1 cellular context compared by ENCODE assay signal in the genomic region with DNA sequence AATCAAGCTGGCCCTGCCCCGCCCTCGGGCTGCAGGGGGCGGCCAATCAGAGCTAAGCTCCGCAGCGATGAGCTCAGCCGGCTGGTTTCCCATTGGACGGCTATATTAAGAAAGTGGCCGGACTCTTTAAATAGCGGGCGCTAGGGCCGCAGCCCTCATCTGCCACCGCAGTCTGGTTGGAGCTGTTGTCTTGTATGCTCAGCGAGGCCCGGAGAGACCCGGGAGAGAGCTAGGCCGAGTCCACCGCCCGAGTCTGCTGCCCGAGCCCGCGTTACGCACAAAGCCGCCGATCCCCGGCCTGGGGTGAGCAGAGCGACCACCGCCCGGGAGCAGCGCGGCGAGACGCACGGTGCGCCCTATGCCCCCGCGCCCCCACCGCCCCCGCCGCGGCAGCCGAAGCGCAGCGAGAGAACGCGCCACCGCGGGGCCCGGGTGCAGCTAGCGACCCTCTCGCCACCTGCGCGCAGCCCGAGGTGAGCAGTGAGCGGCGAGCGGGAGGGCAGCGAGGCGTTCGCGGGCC.
TF ChIP-seq lines count a peak whose summit lies in the region.

A gene (plus strand): TSS at position 158 of the 520 bp plus-strand sequence. CDS start 392 bp downstream, outside the sequence.

TF ChIP-seq in HepG2, 621 proteins besides CTCF, POLR2A, EP300 and RAD21 (continued from another document and continues in another):
- TF ChIP-seq, protein P1, sequence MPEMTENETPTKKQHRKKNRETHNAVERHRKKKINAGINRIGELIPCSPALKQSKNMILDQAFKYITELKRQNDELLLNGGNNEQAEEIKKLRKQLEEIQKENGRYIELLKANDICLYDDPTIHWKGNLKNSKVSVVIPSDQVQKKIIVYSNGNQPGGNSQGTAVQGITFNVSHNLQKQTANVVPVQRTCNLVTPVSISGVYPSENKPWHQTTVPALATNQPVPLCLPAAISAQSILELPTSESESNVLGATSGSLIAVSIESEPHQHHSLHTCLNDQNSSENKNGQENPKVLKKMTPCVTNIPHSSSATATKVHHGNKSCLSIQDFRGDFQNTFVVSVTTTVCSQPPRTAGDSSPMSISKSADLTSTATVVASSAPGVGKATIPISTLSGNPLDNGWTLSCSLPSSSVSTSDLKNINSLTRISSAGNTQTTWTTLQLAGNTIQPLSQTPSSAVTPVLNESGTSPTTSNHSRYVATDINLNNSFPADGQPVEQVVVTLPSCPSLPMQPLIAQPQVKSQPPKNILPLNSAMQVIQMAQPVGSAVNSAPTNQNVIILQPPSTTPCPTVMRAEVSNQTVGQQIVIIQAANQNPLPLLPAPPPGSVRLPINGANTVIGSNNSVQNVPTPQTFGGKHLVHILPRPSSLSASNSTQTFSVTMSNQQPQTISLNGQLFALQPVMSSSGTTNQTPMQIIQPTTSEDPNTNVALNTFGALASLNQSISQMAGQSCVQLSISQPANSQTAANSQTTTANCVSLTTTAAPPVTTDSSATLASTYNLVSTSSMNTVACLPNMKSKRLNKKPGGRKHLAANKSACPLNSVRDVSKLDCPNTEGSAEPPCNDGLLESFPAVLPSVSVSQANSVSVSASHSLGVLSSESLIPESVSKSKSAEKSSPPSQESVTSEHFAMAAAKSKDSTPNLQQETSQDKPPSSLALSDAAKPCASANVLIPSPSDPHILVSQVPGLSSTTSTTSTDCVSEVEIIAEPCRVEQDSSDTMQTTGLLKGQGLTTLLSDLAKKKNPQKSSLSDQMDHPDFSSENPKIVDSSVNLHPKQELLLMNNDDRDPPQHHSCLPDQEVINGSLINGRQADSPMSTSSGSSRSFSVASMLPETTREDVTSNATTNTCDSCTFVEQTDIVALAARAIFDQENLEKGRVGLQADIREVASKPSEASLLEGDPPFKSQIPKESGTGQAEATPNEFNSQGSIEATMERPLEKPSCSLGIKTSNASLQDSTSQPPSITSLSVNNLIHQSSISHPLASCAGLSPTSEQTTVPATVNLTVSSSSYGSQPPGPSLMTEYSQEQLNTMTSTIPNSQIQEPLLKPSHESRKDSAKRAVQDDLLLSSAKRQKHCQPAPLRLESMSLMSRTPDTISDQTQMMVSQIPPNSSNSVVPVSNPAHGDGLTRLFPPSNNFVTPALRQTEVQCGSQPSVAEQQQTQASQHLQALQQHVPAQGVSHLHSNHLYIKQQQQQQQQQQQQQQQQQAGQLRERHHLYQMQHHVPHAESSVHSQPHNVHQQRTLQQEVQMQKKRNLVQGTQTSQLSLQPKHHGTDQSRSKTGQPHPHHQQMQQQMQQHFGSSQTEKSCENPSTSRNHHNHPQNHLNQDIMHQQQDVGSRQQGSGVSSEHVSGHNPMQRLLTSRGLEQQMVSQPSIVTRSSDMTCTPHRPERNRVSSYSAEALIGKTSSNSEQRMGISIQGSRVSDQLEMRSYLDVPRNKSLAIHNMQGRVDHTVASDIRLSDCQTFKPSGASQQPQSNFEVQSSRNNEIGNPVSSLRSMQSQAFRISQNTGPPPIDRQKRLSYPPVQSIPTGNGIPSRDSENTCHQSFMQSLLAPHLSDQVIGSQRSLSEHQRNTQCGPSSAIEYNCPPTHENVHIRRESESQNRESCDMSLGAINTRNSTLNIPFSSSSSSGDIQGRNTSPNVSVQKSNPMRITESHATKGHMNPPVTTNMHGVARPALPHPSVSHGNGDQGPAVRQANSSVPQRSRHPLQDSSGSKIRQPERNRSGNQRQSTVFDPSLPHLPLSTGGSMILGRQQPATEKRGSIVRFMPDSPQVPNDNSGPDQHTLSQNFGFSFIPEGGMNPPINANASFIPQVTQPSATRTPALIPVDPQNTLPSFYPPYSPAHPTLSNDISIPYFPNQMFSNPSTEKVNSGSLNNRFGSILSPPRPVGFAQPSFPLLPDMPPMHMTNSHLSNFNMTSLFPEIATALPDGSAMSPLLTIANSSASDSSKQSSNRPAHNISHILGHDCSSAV (CRISPR knock-in tag; IDR thresholded peaks at IDR 0.05; ENCODE audit: borderline replicate concordance), result no peak
- peak; percentile 97 for TF ChIP-seq SMAD3 (CRISPR knock-in tag; IDR thresholded peaks at IDR 0.05)
- TF ChIP-seq ZNF260 (CRISPR knock-in tag; IDR thresholded peaks at IDR 0.05; ENCODE audit: borderline replicate concordance, low read depth), result no peak
- peak; percentile 88 for TF ChIP-seq KDM2A (CRISPR knock-in tag; IDR thresholded peaks at IDR 0.05; ENCODE audit: borderline replicate concordance, low read depth)
- 0 out of 2 replicates have a peak, but pooled peaks have one; percentile 11 for TF ChIP-seq PRMT3 (CRISPR knock-in tag; IDR thresholded peaks at IDR 0.05; ENCODE audit: borderline replicate concordance, low read depth)
- TF ChIP-seq ZC3H13 (CRISPR knock-in tag; IDR thresholded peaks at IDR 0.05), result no peak
- no peak for TF ChIP-seq FOXC1 (CRISPR knock-in tag; IDR thresholded peaks at IDR 0.05; ENCODE audit: borderline replicate concordance)
- TF ChIP-seq ZNF224 (CRISPR knock-in tag; IDR thresholded peaks at IDR 0.05), result peak; percentile 90
- peak; percentile 85 for TF ChIP-seq U2AF1 (optimal IDR thresholded peaks at IDR 0.05; ENCODE audit: low read depth, low read length)
- TF ChIP-seq HDAC6 (IDR thresholded peaks at IDR 0.05; ENCODE audit: low read depth, low read length), result peak; percentile 92
- TF ChIP-seq, protein P2, sequence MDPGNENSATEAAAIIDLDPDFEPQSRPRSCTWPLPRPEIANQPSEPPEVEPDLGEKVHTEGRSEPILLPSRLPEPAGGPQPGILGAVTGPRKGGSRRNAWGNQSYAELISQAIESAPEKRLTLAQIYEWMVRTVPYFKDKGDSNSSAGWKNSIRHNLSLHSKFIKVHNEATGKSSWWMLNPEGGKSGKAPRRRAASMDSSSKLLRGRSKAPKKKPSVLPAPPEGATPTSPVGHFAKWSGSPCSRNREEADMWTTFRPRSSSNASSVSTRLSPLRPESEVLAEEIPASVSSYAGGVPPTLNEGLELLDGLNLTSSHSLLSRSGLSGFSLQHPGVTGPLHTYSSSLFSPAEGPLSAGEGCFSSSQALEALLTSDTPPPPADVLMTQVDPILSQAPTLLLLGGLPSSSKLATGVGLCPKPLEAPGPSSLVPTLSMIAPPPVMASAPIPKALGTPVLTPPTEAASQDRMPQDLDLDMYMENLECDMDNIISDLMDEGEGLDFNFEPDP (CRISPR knock-in tag; conservative IDR thresholded peaks at IDR 0.05), result no peak
- peak; percentile 55; the same call in 1 of the 2 replicates for TF ChIP-seq GATAD2A (CRISPR knock-in tag; IDR thresholded peaks at IDR 0.05)
- TF ChIP-seq, protein P3, sequence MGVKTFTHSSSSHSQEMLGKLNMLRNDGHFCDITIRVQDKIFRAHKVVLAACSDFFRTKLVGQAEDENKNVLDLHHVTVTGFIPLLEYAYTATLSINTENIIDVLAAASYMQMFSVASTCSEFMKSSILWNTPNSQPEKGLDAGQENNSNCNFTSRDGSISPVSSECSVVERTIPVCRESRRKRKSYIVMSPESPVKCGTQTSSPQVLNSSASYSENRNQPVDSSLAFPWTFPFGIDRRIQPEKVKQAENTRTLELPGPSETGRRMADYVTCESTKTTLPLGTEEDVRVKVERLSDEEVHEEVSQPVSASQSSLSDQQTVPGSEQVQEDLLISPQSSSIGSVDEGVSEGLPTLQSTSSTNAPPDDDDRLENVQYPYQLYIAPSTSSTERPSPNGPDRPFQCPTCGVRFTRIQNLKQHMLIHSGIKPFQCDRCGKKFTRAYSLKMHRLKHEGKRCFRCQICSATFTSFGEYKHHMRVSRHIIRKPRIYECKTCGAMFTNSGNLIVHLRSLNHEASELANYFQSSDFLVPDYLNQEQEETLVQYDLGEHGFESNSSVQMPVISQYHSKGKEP (CRISPR knock-in tag; IDR thresholded peaks at IDR 0.05), result peak; percentile 93
- TF ChIP-seq RFXAP (CRISPR knock-in tag; IDR thresholded peaks at IDR 0.05; ENCODE audit: borderline replicate concordance), result peak; percentile 99
- TF ChIP-seq, protein P4, sequence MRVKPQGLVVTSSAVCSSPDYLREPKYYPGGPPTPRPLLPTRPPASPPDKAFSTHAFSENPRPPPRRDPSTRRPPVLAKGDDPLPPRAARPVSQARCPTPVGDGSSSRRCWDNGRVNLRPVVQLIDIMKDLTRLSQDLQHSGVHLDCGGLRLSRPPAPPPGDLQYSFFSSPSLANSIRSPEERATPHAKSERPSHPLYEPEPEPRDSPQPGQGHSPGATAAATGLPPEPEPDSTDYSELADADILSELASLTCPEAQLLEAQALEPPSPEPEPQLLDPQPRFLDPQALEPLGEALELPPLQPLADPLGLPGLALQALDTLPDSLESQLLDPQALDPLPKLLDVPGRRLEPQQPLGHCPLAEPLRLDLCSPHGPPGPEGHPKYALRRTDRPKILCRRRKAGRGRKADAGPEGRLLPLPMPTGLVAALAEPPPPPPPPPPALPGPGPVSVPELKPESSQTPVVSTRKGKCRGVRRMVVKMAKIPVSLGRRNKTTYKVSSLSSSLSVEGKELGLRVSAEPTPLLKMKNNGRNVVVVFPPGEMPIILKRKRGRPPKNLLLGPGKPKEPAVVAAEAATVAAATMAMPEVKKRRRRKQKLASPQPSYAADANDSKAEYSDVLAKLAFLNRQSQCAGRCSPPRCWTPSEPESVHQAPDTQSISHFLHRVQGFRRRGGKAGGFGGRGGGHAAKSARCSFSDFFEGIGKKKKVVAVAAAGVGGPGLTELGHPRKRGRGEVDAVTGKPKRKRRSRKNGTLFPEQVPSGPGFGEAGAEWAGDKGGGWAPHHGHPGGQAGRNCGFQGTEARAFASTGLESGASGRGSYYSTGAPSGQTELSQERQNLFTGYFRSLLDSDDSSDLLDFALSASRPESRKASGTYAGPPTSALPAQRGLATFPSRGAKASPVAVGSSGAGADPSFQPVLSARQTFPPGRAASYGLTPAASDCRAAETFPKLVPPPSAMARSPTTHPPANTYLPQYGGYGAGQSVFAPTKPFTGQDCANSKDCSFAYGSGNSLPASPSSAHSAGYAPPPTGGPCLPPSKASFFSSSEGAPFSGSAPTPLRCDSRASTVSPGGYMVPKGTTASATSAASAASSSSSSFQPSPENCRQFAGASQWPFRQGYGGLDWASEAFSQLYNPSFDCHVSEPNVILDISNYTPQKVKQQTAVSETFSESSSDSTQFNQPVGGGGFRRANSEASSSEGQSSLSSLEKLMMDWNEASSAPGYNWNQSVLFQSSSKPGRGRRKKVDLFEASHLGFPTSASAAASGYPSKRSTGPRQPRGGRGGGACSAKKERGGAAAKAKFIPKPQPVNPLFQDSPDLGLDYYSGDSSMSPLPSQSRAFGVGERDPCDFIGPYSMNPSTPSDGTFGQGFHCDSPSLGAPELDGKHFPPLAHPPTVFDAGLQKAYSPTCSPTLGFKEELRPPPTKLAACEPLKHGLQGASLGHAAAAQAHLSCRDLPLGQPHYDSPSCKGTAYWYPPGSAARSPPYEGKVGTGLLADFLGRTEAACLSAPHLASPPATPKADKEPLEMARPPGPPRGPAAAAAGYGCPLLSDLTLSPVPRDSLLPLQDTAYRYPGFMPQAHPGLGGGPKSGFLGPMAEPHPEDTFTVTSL (CRISPR knock-in tag; IDR thresholded peaks at IDR 0.05; ENCODE audit: borderline replicate concordance), result 0 out of 2 replicates have a peak, but pooled peaks have one; percentile 12
- TF ChIP-seq, protein P5, sequence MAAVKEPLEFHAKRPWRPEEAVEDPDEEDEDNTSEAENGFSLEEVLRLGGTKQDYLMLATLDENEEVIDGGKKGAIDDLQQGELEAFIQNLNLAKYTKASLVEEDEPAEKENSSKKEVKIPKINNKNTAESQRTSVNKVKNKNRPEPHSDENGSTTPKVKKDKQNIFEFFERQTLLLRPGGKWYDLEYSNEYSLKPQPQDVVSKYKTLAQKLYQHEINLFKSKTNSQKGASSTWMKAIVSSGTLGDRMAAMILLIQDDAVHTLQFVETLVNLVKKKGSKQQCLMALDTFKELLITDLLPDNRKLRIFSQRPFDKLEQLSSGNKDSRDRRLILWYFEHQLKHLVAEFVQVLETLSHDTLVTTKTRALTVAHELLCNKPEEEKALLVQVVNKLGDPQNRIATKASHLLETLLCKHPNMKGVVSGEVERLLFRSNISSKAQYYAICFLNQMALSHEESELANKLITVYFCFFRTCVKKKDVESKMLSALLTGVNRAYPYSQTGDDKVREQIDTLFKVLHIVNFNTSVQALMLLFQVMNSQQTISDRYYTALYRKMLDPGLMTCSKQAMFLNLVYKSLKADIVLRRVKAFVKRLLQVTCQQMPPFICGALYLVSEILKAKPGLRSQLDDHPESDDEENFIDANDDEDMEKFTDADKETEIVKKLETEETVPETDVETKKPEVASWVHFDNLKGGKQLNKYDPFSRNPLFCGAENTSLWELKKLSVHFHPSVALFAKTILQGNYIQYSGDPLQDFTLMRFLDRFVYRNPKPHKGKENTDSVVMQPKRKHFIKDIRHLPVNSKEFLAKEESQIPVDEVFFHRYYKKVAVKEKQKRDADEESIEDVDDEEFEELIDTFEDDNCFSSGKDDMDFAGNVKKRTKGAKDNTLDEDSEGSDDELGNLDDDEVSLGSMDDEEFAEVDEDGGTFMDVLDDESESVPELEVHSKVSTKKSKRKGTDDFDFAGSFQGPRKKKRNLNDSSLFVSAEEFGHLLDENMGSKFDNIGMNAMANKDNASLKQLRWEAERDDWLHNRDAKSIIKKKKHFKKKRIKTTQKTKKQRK (IDR thresholded peaks at IDR 0.05; ENCODE audit: low read length), result no peak
- TF ChIP-seq, protein P6, sequence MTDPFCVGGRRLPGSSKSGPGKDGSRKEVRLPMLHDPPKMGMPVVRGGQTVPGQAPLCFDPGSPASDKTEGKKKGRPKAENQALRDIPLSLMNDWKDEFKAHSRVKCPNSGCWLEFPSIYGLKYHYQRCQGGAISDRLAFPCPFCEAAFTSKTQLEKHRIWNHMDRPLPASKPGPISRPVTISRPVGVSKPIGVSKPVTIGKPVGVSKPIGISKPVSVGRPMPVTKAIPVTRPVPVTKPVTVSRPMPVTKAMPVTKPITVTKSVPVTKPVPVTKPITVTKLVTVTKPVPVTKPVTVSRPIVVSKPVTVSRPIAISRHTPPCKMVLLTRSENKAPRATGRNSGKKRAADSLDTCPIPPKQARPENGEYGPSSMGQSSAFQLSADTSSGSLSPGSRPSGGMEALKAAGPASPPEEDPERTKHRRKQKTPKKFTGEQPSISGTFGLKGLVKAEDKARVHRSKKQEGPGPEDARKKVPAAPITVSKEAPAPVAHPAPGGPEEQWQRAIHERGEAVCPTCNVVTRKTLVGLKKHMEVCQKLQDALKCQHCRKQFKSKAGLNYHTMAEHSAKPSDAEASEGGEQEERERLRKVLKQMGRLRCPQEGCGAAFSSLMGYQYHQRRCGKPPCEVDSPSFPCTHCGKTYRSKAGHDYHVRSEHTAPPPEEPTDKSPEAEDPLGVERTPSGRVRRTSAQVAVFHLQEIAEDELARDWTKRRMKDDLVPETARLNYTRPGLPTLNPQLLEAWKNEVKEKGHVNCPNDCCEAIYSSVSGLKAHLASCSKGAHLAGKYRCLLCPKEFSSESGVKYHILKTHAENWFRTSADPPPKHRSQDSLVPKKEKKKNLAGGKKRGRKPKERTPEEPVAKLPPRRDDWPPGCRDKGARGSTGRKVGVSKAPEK (CRISPR knock-in tag; IDR thresholded peaks at IDR 0.05; ENCODE audit: borderline replicate concordance), result peak; percentile 67; the same call in 1 of the 2 replicates
